In the genomic region with DNA sequence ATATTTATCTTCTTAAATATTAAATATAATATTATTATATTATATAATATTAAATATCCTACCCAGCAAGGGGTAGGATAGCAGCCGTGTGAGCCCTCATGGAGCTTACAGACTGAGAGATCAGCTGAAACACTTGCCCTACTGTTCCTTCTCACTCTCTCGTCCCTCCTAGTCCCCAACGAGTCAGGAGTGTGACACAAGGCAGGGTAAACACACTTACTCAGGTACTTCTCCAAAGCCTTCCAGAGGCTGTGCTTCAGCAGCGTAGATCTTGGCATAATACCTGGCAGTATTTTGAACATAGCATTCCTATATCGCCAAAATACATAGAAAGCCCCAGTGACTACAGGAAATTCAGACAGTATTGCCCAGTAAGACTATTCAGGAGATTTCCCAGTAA, we compare ENCODE assay signal across 29 cellular contexts.
"Had no signal": no experiment of that assay in that cellular context is flagged by ENCODE, and none has a peak within 500 bp of the region (broad histone marks: within the 10 kb centered on the region; RNA-seq: fewer than 3 reads in every experiment).

No MANE protein-coding gene starts in this region.

- H3K4me3 Mint-ChIP-seq: memory B cell; naive thymus-derived CD4-positive, alpha-beta T cell; natural killer cell treated with Interleukin-12 subunit alpha and Interleukin-12 subunit beta and Interleukin-15 and Interleukin-18, amount 100 ng/mL, for 72 hours; stimulated activated naive B cell treated with anti-CD40 and anti-IgM and Interleukin-4, amounts not matched to agents 10 μg/mL and 1 μg/mL and 100 μg/mL, for 72 hours; type B pancreatic cell had no signal

- H3K27ac ChIP-seq: hepatocyte, left ventricle myocardium inferior, pancreas, prostate gland, skin epidermis, stomach, suprapubic skin, thoracic aorta, tibial nerve, vagina had no signal

- H3K4me3 ChIP-seq: hepatocyte, left ventricle myocardium inferior, mucosa of descending colon, pancreas, prostate gland, skin epidermis, stomach, suprapubic skin, thoracic aorta, tibial nerve, vagina had no signal

- H3K9me3 Mint-ChIP-seq: memory B cell; natural killer cell treated with Interleukin-12 subunit alpha and Interleukin-12 subunit beta and Interleukin-15 and Interleukin-18, amount 100 ng/mL, for 72 hours; type B pancreatic cell had no signal

- H3K79me2 ChIP-seq: hepatocyte had no signal

- H3K27ac Mint-ChIP-seq: memory B cell; naive thymus-derived CD4-positive, alpha-beta T cell; natural killer cell treated with Interleukin-12 subunit alpha and Interleukin-12 subunit beta and Interleukin-15 and Interleukin-18, amount 100 ng/mL, for 72 hours; stimulated activated naive B cell treated with anti-CD40 and anti-IgM and Interleukin-4, amounts not matched to agents 10 μg/mL and 1 μg/mL and 100 μg/mL, for 72 hours; type B pancreatic cell had no signal

- H3K9me3 ChIP-seq: left ventricle myocardium inferior, mucosa of descending colon, pancreas, prostate gland, stomach, suprapubic skin, thoracic aorta, tibial nerve, vagina had no signal

- H3K4me1 Mint-ChIP-seq: naive thymus-derived CD4-positive, alpha-beta T cell had no signal

- DNase-seq: kidney glomerular epithelial cell; left cardiac atrium; left ventricle myocardium inferior; midbrain; mucosa of descending colon; naive thymus-derived CD4-positive, alpha-beta T cell; nucleus accumbens; pancreas; posterior cingulate gyrus; right cardiac atrium; stimulated activated CD4-positive, alpha-beta T cell treated with anti-CD3 and anti-CD28 coated beads, Interleukin-12 subunit alpha, Interleukin-12 subunit beta, amount 100 ng/mL, for 4 hours; stimulated activated CD4-positive, alpha-beta T cell treated with anti-CD3 and anti-CD28 coated beads, Interleukin-15, amount 100 ng/mL, for 24 hours; stimulated activated CD4-positive, alpha-beta T cell treated with anti-CD3 and anti-CD28 coated beads, Interleukin-2, amount 100 ng/mL, for 24 hours; stimulated activated CD4-positive, alpha-beta T cell treated with anti-CD3 and anti-CD28 coated beads, Interleukin-4, amount 100 ng/mL, for 1 hour; stimulated activated naive B cell treated with anti-CD40 and anti-IgM and Interleukin-4, amounts not matched to agents 10 μg/mL and 1 μg/mL and 100 μg/mL, for 72 hours; stimulated activated naive CD8-positive, alpha-beta T cell treated with anti-CD3 and anti-CD28 coated beads, Interleukin-15, Interleukin-2, amounts not matched to agents 100 U/mL and 50 U/mL, for 24 hours; stomach had no signal

- H3K36me3 ChIP-seq: pancreas, prostate gland, stomach, suprapubic skin, thoracic aorta, tibial nerve, vagina had no signal

- H3K36me3 Mint-ChIP-seq: memory B cell; naive thymus-derived CD4-positive, alpha-beta T cell; natural killer cell treated with Interleukin-12 subunit alpha and Interleukin-12 subunit beta and Interleukin-15 and Interleukin-18, amount 100 ng/mL, for 72 hours; stimulated activated naive B cell treated with anti-CD40 and anti-IgM and Interleukin-4, amounts not matched to agents 10 μg/mL and 1 μg/mL and 100 μg/mL, for 72 hours; type B pancreatic cell had no signal

- H3K4me2 ChIP-seq: hepatocyte had no signal

- ATAC-seq: left cardiac atrium; mucosa of descending colon; naive thymus-derived CD4-positive, alpha-beta T cell; natural killer cell treated with Interleukin-12 subunit alpha and Interleukin-12 subunit beta and Interleukin-15 and Interleukin-18, amount 100 ng/mL, for 72 hours; pancreas; right cardiac atrium; sciatic nerve; stimulated activated naive B cell treated with anti-CD40 and anti-IgM and Interleukin-4, amounts not matched to agents 10 μg/mL and 1 μg/mL and 100 μg/mL, for 72 hours; stimulated activated naive CD8-positive, alpha-beta T cell treated with anti-CD3 and anti-CD28 coated beads, Interleukin-15, Interleukin-2, amounts not matched to agents 100 U/mL and 50 U/mL, for 24 hours had no signal

- H2AFZ ChIP-seq: hepatocyte had no signal

- H3K27me3 ChIP-seq: hepatocyte, pancreas, stomach, suprapubic skin, tibial nerve, vagina had no signal

- H3K4me1 ChIP-seq: left ventricle myocardium inferior, pancreas, prostate gland, stomach, suprapubic skin, tibial nerve, vagina had no signal

- FAIRE-seq: keratinocyte, pancreas had no signal
